Comparison of ENCODE assay signal across 15 cellular contexts in genomic region chr2:64399521-64399920, GRCh38. TPM values are rescaled to one million over a fixed set of nuclear protein-coding genes. Genes with fewer than 3 reads are reported as not detected.
DNase-seq lines count a peak whose midpoint lies in the region; ATAC-seq and TF ChIP-seq lines count a peak whose summit lies in the region.
"Had no signal": no experiment of that assay in that cellular context is flagged by ENCODE, and none has a peak within 500 bp of the region (broad histone marks: within the 10 kb centered on the region; RNA-seq: fewer than 3 reads in every experiment).

No MANE protein-coding gene starts in this region.

- DNase-seq in activated T-cell treated with anti-CD3 and anti-CD28 coated beads, Interleukin-2, amount 50 U/mL, for 24 hours = no peak
- DNase-seq in activated T-cell treated with anti-CD3 and anti-CD28 coated beads, Interleukin-2, amount 50 U/mL, for 4 hours = no peak
- DNase-seq in colonic mucosa (peak; percentile 16), neural crest cell (ENCODE audit: low read depth, low spot score) (no peak), trophoblast cell (no peak), A673 (ENCODE audit: low spot score) (no peak), heart left ventricle (no peak)
- DNase-seq: CD4-positive, alpha-beta T cell; DMS153; DMS79 treated with DMSO at 0.1 percent for 48 hours; EL had no signal

- H3K9me3 Mint-ChIP-seq in activated T-cell treated with anti-CD3 and anti-CD28 coated beads, Interleukin-2, amount 50 U/mL, for 24 hours = no peaks in the 10 kb centered on the region
- H3K9me3 Mint-ChIP-seq in activated T-cell treated with anti-CD3 and anti-CD28 coated beads, Interleukin-2, amount 50 U/mL, for 4 hours = no peaks in the 10 kb centered on the region
- H3K9me3 Mint-ChIP-seq in neural crest cell = peaks cover 10% of the 10 kb centered on the region
- H3K9me3 Mint-ChIP-seq: IgD-negative memory B cell had no signal

- no peak for TF ChIP-seq CTCF in colonic mucosa (IDR thresholded peaks at IDR 0.05)
- no peak for TF ChIP-seq CTCF in neural crest cell (conservative IDR thresholded peaks at IDR 0.05)
- no peak for TF ChIP-seq CTCF in A673 (conservative IDR thresholded peaks at IDR 0.05; ENCODE audit: low read depth, low read length)
- no peak for TF ChIP-seq CTCF in heart left ventricle (IDR thresholded peaks at IDR 0.05)

- H3K4me3 ChIP-seq in colonic mucosa = no peak overlapping the region
- no peak overlapping the region for H3K4me3 ChIP-seq in trophoblast cell (ENCODE audit: low read depth, low read length)
- no peak overlapping the region for H3K4me3 ChIP-seq in A673 (ENCODE audit: low read depth, low read length, poor library complexity, severe bottlenecking)
- H3K4me3 ChIP-seq in heart left ventricle = no peak overlapping the region
- H3K4me3 ChIP-seq: BLaER1 treated with 17β-estradiol and CSF1 and Interleukin-3, amounts not matched to agents 10 nM and 100 nM had no signal

- no peak overlapping the region for H3K18ac ChIP-seq in trophoblast cell (ENCODE audit: low read length)

- no peak overlapping the region for H4K91ac ChIP-seq in trophoblast cell (ENCODE audit: low read depth, low read length)

- H3K27me3 Mint-ChIP-seq in activated T-cell treated with anti-CD3 and anti-CD28 coated beads, Interleukin-2, amount 50 U/mL, for 24 hours = no peaks in the 10 kb centered on the region
- no peaks in the 10 kb centered on the region for H3K27me3 Mint-ChIP-seq in activated T-cell treated with anti-CD3 and anti-CD28 coated beads, Interleukin-2, amount 50 U/mL, for 4 hours (ENCODE audit: low read depth)
- no peaks in the 10 kb centered on the region for H3K27me3 Mint-ChIP-seq in neural crest cell (ENCODE audit: low read depth)

- BruUV-seq in A673 (replicated peaks; lab: Mats Ljungman, UMichigan) = no TSS peak

- H4K12ac ChIP-seq in trophoblast cell (ENCODE audit: low read depth, low read length) = no peak overlapping the region

- H2AFZ ChIP-seq in trophoblast cell (ENCODE audit: insufficient read depth, low read length, poor library complexity) = peak overlapping the region; percentile 10

- no peaks in the 10 kb centered on the region for H3K4me1 Mint-ChIP-seq in activated T-cell treated with anti-CD3 and anti-CD28 coated beads, Interleukin-2, amount 50 U/mL, for 24 hours (ENCODE audit: low read depth)
- H3K4me1 Mint-ChIP-seq in activated T-cell treated with anti-CD3 and anti-CD28 coated beads, Interleukin-2, amount 50 U/mL, for 4 hours (ENCODE audit: low read depth) = peaks cover 1% of the 10 kb centered on the region
- peaks cover 58% of the 10 kb centered on the region for H3K4me1 Mint-ChIP-seq in neural crest cell

- H3K79me1 ChIP-seq in trophoblast cell (ENCODE audit: low read length) = peaks cover 3% of the 10 kb centered on the region

- no peaks in the 10 kb centered on the region for H3K36me3 Mint-ChIP-seq in activated T-cell treated with anti-CD3 and anti-CD28 coated beads, Interleukin-2, amount 50 U/mL, for 24 hours (ENCODE audit: low read depth)
- no peaks in the 10 kb centered on the region for H3K36me3 Mint-ChIP-seq in activated T-cell treated with anti-CD3 and anti-CD28 coated beads, Interleukin-2, amount 50 U/mL, for 4 hours (ENCODE audit: insufficient read depth)
- no peaks in the 10 kb centered on the region for H3K36me3 Mint-ChIP-seq in neural crest cell (ENCODE audit: low read depth)

- H4K8ac ChIP-seq in trophoblast cell (ENCODE audit: low read depth, low read length) = no peak overlapping the region

- H3K14ac ChIP-seq in trophoblast cell (ENCODE audit: low read length) = no peak overlapping the region

- no peak overlapping the region for H3K4ac ChIP-seq in trophoblast cell (ENCODE audit: low read depth, low read length)

- H3K36me3 ChIP-seq in colonic mucosa (no peaks in the 10 kb centered on the region), trophoblast cell (ENCODE audit: control insufficient read depth in 1 of 2, insufficient read depth in 2 of 2, low read length in 2 of 2) (no peaks in the 10 kb centered on the region), A673 (ENCODE audit: insufficient read depth, low read length, poor library complexity, severe bottlenecking) (no peaks in the 10 kb centered on the region), heart left ventricle (no peaks in the 10 kb centered on the region)
- H3K36me3 ChIP-seq: BLaER1 treated with 17β-estradiol and CSF1 and Interleukin-3, amounts not matched to agents 10 nM and 100 nM had no signal

- H3K27ac ChIP-seq in colonic mucosa = no peak overlapping the region
- no peak overlapping the region for H3K27ac ChIP-seq in trophoblast cell (ENCODE audit: low read depth, low read length)
- H3K27ac ChIP-seq in A673 (ENCODE audit: low read depth, low read length, poor library complexity, severe bottlenecking) = no peak overlapping the region
- no peak overlapping the region for H3K27ac ChIP-seq in heart left ventricle
- H3K27ac ChIP-seq: 22Rv1; BLaER1 treated with 17β-estradiol and CSF1 and Interleukin-3, amounts not matched to agents 10 nM and 100 nM had no signal

- no peak overlapping the region for H3K4me2 ChIP-seq in trophoblast cell (ENCODE audit: low read length)

- H3K9ac ChIP-seq in colonic mucosa (ENCODE audit: low read depth in 2 of 2, low read length in 2 of 2) (no peak overlapping the region), trophoblast cell (ENCODE audit: low read length) (no peak overlapping the region)
- H3K9ac ChIP-seq: BLaER1 treated with 17β-estradiol and CSF1 and Interleukin-3, amounts not matched to agents 10 nM and 100 nM had no signal

- TF ChIP-seq POLR2A in heart left ventricle (IDR thresholded peaks at IDR 0.05) = no peak

- POLR2A ChIA-PET in A673 (lab: Charles Lee; ENCODE audit: low non-redundant PET) = no interaction called here

- WGBS in trophoblast cell (ENCODE audit: extremely low coverage, insufficient coverage, insufficient read length) = no CpG with 5 or more reads among the region's 2 CpGs
- 79 to 97% (median 96%) methylated on average over 2 of the region's 2 CpGs for WGBS in heart left ventricle, 4 donors

- peaks cover 16% of the 10 kb centered on the region for H3K4me1 ChIP-seq in colonic mucosa
- peaks cover 17 to 22% of the 10 kb centered on the region in 2 experiments for H3K4me1 ChIP-seq in trophoblast cell (ENCODE audit: control insufficient read depth in 1 of 2, insufficient read depth in 2 of 2, low read length in 2 of 2)
- H3K4me1 ChIP-seq in A673 (ENCODE audit: insufficient read depth, low read length, poor library complexity, severe bottlenecking) = peaks cover 16% of the 10 kb centered on the region
- peaks cover 0 to 31% (median 19%) of the 10 kb centered on the region in 12 donors for H3K4me1 ChIP-seq in heart left ventricle

- no peak overlapping the region for H2AK5ac ChIP-seq in trophoblast cell (ENCODE audit: low read length)

- H2BK120ac ChIP-seq in trophoblast cell (ENCODE audit: insufficient read depth, low read length, poor library complexity) = no peak overlapping the region

- no peak overlapping the region for H2BK12ac ChIP-seq in trophoblast cell (ENCODE audit: low read length)

- H3K23ac ChIP-seq in trophoblast cell (ENCODE audit: low read length) = no peak overlapping the region

- no peaks in the 10 kb centered on the region for H3K27me3 ChIP-seq in colonic mucosa
- H3K27me3 ChIP-seq in trophoblast cell (ENCODE audit: insufficient read depth, low read length) = no peaks in the 10 kb centered on the region
- no peaks in the 10 kb centered on the region for H3K27me3 ChIP-seq in A673 (replicated peaks; ENCODE audit: insufficient read depth, low read depth, low read length, poor library complexity)
- no peaks in the 10 kb centered on the region for H3K27me3 ChIP-seq in heart left ventricle
- H3K27me3 ChIP-seq: BLaER1 treated with 17β-estradiol and CSF1 and Interleukin-3, amounts not matched to agents 10 nM and 100 nM had no signal

- H2BK5ac ChIP-seq in trophoblast cell (ENCODE audit: low read depth, low read length, poor library complexity) = no peak overlapping the region

- no peaks in the 10 kb centered on the region for H3K9me3 ChIP-seq in colonic mucosa
- no peaks in the 10 kb centered on the region for H3K9me3 ChIP-seq in trophoblast cell (ENCODE audit: insufficient read depth, low read depth, low read length)
- H3K9me3 ChIP-seq in A673 (ENCODE audit: low read depth, low read length, poor library complexity, severe bottlenecking) = no peaks in the 10 kb centered on the region
- no peaks in the 10 kb centered on the region for H3K9me3 ChIP-seq in heart left ventricle

- peak overlapping the region; percentile 28 for H3K27ac Mint-ChIP-seq in activated T-cell treated with anti-CD3 and anti-CD28 coated beads, Interleukin-2, amount 50 U/mL, for 24 hours
- peak overlapping the region; percentile 96 for H3K27ac Mint-ChIP-seq in neural crest cell (ENCODE audit: unreplicated experiment)
- H3K27ac Mint-ChIP-seq: CD4-positive, alpha-beta T cell; IgD-negative memory B cell had no signal

- CTCF ChIA-PET in A673 (lab: Charles Lee) = no interaction called here

- H3K79me2 ChIP-seq in trophoblast cell (ENCODE audit: control insufficient read depth, insufficient read depth, low read length, poor library complexity) = no peaks in the 10 kb centered on the region

- intact Hi-C loops in colonic mucosa (cut with DNase I) = no loop called here
- intact Hi-C loops in A673 (cut with micrococcal nuclease; ENCODE audit: unreplicated experiment) = no loop called here
- intact Hi-C loops in heart left ventricle (cut with DNase I) = no loop called here

- ATAC-seq in activated T-cell treated with anti-CD3 and anti-CD28 coated beads, Interleukin-2, amount 50 U/mL, for 4 hours = no peak
- no peak for ATAC-seq in GM21447 (IDR thresholded peaks at IDR 0.05; ENCODE audit: unreplicated experiment)
- ATAC-seq in heart left ventricle = no peak

- H3K4me3 Mint-ChIP-seq in activated T-cell treated with anti-CD3 and anti-CD28 coated beads, Interleukin-2, amount 50 U/mL, for 24 hours = no peak overlapping the region
- no peak overlapping the region for H3K4me3 Mint-ChIP-seq in activated T-cell treated with anti-CD3 and anti-CD28 coated beads, Interleukin-2, amount 50 U/mL, for 4 hours
- H3K4me3 Mint-ChIP-seq in neural crest cell = peak overlapping the region; percentile 8
- H3K4me3 Mint-ChIP-seq: CD4-positive, alpha-beta T cell; IgD-negative memory B cell had no signal

RNA-seq across cellular contexts. Expression of gene LGALSL, which starts 54.4 kb away (rescaled TPM):
- 1 to 10 TPM in 2 of 3 donors, under 1 TPM in 1; 0.73 to 2.3 (median 1.9) TPM for total RNA-seq in activated T-cell treated with anti-CD3 and anti-CD28 coated beads, Interleukin-2, amount 50 U/mL, for 4 hours
- total RNA-seq in colonic mucosa (10 to 100 TPM; 26.4 to 34.8 TPM), neural crest cell (29.1 and 31.1 TPM in 2 replicates), A673 (2021) (5.9 and 7.4 TPM in 2 replicates), heart left ventricle (10 to 100 TPM in 5 of 9 donors, 1 to 10 TPM in 4; 6.4 to 31.6 (median 11.8) TPM)
- polyA plus RNA-seq in trophoblast cell (2013) = 59.7 and 67.5 TPM in 2 replicates
- polyA plus RNA-seq in heart left ventricle = 1 to 10 TPM; 5.6 to 8.2 TPM
